In the genomic region with DNA sequence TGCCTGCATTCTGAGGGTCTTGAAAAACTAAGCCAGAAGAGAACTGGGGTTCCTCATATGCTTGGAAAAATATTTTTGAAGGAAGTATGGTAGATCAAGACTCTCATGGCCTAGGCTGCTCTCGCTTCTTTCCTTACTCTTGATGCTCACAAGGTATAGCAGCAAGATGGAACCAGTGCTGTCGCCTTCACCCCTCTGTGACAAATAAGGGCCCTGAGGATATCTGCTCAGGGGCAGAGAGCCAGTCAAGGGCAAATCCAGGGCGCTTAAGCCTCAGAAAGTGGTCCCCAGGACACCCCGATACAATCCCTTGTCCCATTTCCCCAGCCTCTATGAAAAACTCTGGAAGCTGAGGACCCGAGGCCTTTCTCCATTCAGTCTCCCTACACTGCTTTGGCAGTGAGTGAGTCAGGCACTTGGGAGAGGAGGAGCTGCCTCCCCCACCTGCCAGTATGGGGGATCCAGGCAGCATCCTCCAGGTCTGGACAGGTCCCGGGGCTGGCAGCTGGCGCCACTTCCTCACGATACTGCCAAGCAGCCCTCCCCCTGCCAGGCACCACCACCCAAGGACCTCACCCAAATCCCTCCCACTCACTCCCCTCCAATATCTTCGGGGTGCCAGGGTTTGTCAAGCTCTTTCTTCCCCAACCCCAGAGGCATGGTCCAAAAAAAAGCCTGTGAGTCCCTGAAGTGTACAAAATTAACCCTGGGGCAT, we compare ENCODE assay signal across 10 cellular contexts. TPM values are rescaled to one million over a fixed set of nuclear protein-coding genes. Genes with fewer than 3 reads are reported as not detected.
DNase-seq lines count a peak whose midpoint lies in the region; ATAC-seq and TF ChIP-seq lines count a peak whose summit lies in the region.
"Had no signal": no experiment of that assay in that cellular context is flagged by ENCODE, and none has a peak within 500 bp of the region (broad histone marks: within the 10 kb centered on the region; RNA-seq: fewer than 3 reads in every experiment).

No MANE protein-coding gene starts in this region.

- H3K27ac Mint-ChIP-seq in T-helper 17 cell = peak overlapping the region; percentile 9

- H3K27me3 Mint-ChIP-seq in T-helper 17 cell = peaks cover 62% of the 10 kb centered on the region

- H3F3A ChIP-seq in SK-N-SH (replicated peaks; ENCODE audit: insufficient read depth) = no peaks in the 10 kb centered on the region

- H3K4me3 Mint-ChIP-seq in T-helper 17 cell = peak overlapping the region; percentile 89

- intact Hi-C loops in upper lobe of right lung (cut with DNase I) = no loop called here

- CTCF ChIA-PET in SK-N-SH (lab: Yijun Ruan, JAX) = interaction anchor here (0.6 to 6.3 kb wide), 9 partner anchors 8 to 145 kb away, joined by 3 to 101 read pairs (median 4); a partner anchor contains a TSS

- 84% methylated on average over 8 of the region's 9 CpGs for WGBS in SK-N-SH (ENCODE audit: low lambda C conversion rate)

- H3K79me2 ChIP-seq in SK-N-SH (ENCODE audit: insufficient read depth) = no peaks in the 10 kb centered on the region

- H3K27me3 ChIP-seq in SK-N-SH (ENCODE audit: insufficient read depth) (no peaks in the 10 kb centered on the region; the same call in 1 of the 2 replicates), upper lobe of right lung (peaks cover 8% of the 10 kb centered on the region)

- DNase-seq in SK-N-SH = no peak
- no peak for DNase-seq in T-helper 17 cell
- peak; percentile 43 for DNase-seq in islet precursor cell
- DNase-seq in upper lobe of right lung = peak; percentile 3
- no peak for DNase-seq in dermis blood vessel endothelial cell
- DNase-seq in activated T-cell treated with anti-CD3 and anti-CD28 coated beads, Interleukin-2, amount 50 U/mL, for 48 hours = no peak
- DNase-seq in anterior cingulate cortex (lab: John Stamatoyannopoulos, UW) = no peak

- ATAC-seq in SK-N-SH treated with all-trans-retinoic acid at 6 μM for 48 hours (no peak), T-helper 17 cell (no peak), upper lobe of right lung (no peak)
- ATAC-seq: K562 had no signal

- TF ChIP-seq RAD21 in SK-N-SH (IDR thresholded peaks at IDR 0.05; ENCODE audit: low read length) = no peak

- no peak overlapping the region for H3K9ac ChIP-seq in SK-N-SH

- H3K27ac ChIP-seq in SK-N-SH (ENCODE audit: low read depth in 2 of 2, low read length in 1 of 2) (no peak overlapping the region), upper lobe of right lung (no peak overlapping the region)
- H3K27ac ChIP-seq: tibial artery had no signal

- TF ChIP-seq CTCF in SK-N-SH (IDR thresholded peaks at IDR 0.05) (no peak), upper lobe of right lung (IDR thresholded peaks at IDR 0.05) (no peak)

- H4K20me1 ChIP-seq in SK-N-SH (ENCODE audit: insufficient read depth) = no peaks in the 10 kb centered on the region

- H3K4me1 ChIP-seq in SK-N-SH (ENCODE audit: control insufficient read depth in 1 of 2, insufficient read depth in 2 of 2, low read depth in 1 of 2, low read length in 1 of 2) (peaks cover 0 to 36% of the 10 kb centered on the region in 2 experiments; a peak in 1 of 4 replicates), upper lobe of right lung (peaks cover 11% of the 10 kb centered on the region)

- POLR2A ChIA-PET in SK-N-SH (lab: Yijun Ruan, JAX) = no interaction called here

- H3K9me2 ChIP-seq in SK-N-SH = no peaks in the 10 kb centered on the region

- H3K36me3 ChIP-seq in SK-N-SH (replicated peaks in 1 of 2; ENCODE audit: control insufficient read depth in 1 of 2, insufficient read depth in 2 of 2, low read length in 1 of 2) = no peaks in the 10 kb centered on the region
- no peaks in the 10 kb centered on the region for H3K36me3 ChIP-seq in upper lobe of right lung
- H3K36me3 ChIP-seq: tibial artery had no signal

- TF ChIP-seq EP300 in SK-N-SH (IDR thresholded peaks at IDR 0.05; ENCODE audit: borderline replicate concordance in 1 of 2, low read depth in 1 of 2, low read length in 1 of 2) = no peak

- H3K36me3 Mint-ChIP-seq in T-helper 17 cell (ENCODE audit: low read depth) = peaks cover under 1% of the 10 kb centered on the region

- H2AFZ ChIP-seq in SK-N-SH (ENCODE audit: low read depth) = no peak overlapping the region

- peaks cover 16% of the 10 kb centered on the region for H3K4me1 Mint-ChIP-seq in T-helper 17 cell

- H3K9me3 ChIP-seq in SK-N-SH (no peaks in the 10 kb centered on the region), T-helper 17 cell (ENCODE audit: control insufficient read depth, low read length, poor library complexity, severe bottlenecking) (no peaks in the 10 kb centered on the region), upper lobe of right lung (no peaks in the 10 kb centered on the region)
- H3K9me3 ChIP-seq: tibial artery had no signal

- H3K4me2 ChIP-seq in SK-N-SH = peak overlapping the region; percentile 92; the same call in 1 of the 2 replicates

- H3K4me3 ChIP-seq in SK-N-SH (ENCODE audit: low read depth in 2 of 2, low read length in 1 of 2) (no peak overlapping the region; a peak in 1 of 4 replicates), upper lobe of right lung (no peak overlapping the region)
- H3K4me3 ChIP-seq: K562, tibial artery had no signal

TF ChIP-seq in SK-N-SH, 30 proteins besides CTCF, POLR2A, EP300 and RAD21 (continues in another document):
- TF ChIP-seq TAF1 (IDR thresholded peaks at IDR 0.05; ENCODE audit: borderline replicate concordance, low read depth, low read length) = no peak
- TF ChIP-seq, protein P1, sequence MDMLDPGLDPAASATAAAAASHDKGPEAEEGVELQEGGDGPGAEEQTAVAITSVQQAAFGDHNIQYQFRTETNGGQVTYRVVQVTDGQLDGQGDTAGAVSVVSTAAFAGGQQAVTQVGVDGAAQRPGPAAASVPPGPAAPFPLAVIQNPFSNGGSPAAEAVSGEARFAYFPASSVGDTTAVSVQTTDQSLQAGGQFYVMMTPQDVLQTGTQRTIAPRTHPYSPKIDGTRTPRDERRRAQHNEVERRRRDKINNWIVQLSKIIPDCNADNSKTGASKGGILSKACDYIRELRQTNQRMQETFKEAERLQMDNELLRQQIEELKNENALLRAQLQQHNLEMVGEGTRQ (IDR thresholded peaks at IDR 0.05; ENCODE audit: borderline replicate concordance, low read depth, low read length) = no peak

TF ChIP-seq in SK-N-SH treated with all-trans-retinoic acid at 6 μM for 48 hours, 23 proteins besides CTCF, POLR2A, EP300 and RAD21 (continues in another document):
- TF ChIP-seq CSDC2 (CRISPR knock-in tag; IDR thresholded peaks at IDR 0.05) (no peak), ZNF70 (CRISPR knock-in tag; IDR thresholded peaks at IDR 0.05) (no peak), GLIS3 (CRISPR knock-in tag; IDR thresholded peaks at IDR 0.05) (no peak), ESRRG (CRISPR knock-in tag; IDR thresholded peaks at IDR 0.05) (no peak), TCF4 (CRISPR knock-in tag; IDR thresholded peaks at IDR 0.05; ENCODE audit: borderline replicate concordance) (no peak), ZFP3 (CRISPR knock-in tag; IDR thresholded peaks at IDR 0.05) (no peak), RARB (CRISPR knock-in tag; IDR thresholded peaks at IDR 0.05) (no peak), SNAI2 (CRISPR knock-in tag; IDR thresholded peaks at IDR 0.05) (no peak)
- TF ChIP-seq, protein P2, sequence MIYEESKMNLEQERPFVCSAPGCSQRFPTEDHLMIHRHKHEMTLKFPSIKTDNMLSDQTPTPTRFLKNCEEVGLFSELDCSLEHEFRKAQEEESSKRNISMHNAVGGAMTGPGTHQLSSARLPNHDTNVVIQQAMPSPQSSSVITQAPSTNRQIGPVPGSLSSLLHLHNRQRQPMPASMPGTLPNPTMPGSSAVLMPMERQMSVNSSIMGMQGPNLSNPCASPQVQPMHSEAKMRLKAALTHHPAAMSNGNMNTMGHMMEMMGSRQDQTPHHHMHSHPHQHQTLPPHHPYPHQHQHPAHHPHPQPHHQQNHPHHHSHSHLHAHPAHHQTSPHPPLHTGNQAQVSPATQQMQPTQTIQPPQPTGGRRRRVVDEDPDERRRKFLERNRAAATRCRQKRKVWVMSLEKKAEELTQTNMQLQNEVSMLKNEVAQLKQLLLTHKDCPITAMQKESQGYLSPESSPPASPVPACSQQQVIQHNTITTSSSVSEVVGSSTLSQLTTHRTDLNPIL (CRISPR knock-in tag; IDR thresholded peaks at IDR 0.05; ENCODE audit: low read depth) = no peak
- TF ChIP-seq, protein P3, sequence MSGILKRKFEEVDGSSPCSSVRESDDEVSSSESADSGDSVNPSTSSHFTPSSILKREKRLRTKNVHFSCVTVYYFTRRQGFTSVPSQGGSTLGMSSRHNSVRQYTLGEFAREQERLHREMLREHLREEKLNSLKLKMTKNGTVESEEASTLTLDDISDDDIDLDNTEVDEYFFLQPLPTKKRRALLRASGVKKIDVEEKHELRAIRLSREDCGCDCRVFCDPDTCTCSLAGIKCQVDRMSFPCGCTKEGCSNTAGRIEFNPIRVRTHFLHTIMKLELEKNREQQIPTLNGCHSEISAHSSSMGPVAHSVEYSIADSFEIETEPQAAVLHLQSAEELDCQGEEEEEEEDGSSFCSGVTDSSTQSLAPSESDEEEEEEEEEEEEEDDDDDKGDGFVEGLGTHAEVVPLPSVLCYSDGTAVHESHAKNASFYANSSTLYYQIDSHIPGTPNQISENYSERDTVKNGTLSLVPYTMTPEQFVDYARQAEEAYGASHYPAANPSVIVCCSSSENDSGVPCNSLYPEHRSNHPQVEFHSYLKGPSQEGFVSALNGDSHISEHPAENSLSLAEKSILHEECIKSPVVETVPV (CRISPR knock-in tag; IDR thresholded peaks at IDR 0.05) = no peak

RNA-seq across cellular contexts. Expression of a gene that starts 1.3 kb away (rescaled TPM):
- polyA plus RNA-seq in SK-N-SH (2012; rRNA removed) = 0.86 and 2.4 TPM in 2 replicates
- 0.62 and 1.3 TPM in 2 replicates for polyA plus RNA-seq in SK-N-SH (2012; cell fraction: cytosol; rRNA removed)
- polyA plus RNA-seq in SK-N-SH (2012; cell fraction: nucleus; rRNA removed) = 6.9 and 10.8 TPM in 2 replicates
- under 1 TPM in 1 of 2 donors, not detected in 1; 0.07 TPM for total RNA-seq in T-helper 17 cell
- 2.2 TPM for total RNA-seq in upper lobe of right lung
- total RNA-seq in dermis blood vessel endothelial cell = not detected in 2 replicates

RNA-seq across cellular contexts. Expression of a gene that starts 10.0 kb away (rescaled TPM):
- 0.12 and 0.19 TPM in 2 replicates for polyA plus RNA-seq in SK-N-SH (2012; rRNA removed)
- 0.08 and 0.18 TPM in 2 replicates for polyA plus RNA-seq in SK-N-SH (2012; cell fraction: cytosol; rRNA removed)
- polyA plus RNA-seq in SK-N-SH (2012; cell fraction: nucleus; rRNA removed) = 0.08 and 0.18 TPM in 2 replicates
- total RNA-seq in T-helper 17 cell (not detected), upper lobe of right lung (not detected), dermis blood vessel endothelial cell (not detected in 2 replicates)
- total RNA-seq: K562 had no signal

RNA-seq across cellular contexts. Expression of a gene that starts 18.8 kb away (rescaled TPM):
- polyA plus RNA-seq in SK-N-SH (2012; rRNA removed) = 625 and 646 TPM in 2 replicates
- 361 and 510 TPM in 2 replicates for polyA plus RNA-seq in SK-N-SH (2012; cell fraction: cytosol; rRNA removed)
- 304 and 445 TPM in 2 replicates for polyA plus RNA-seq in SK-N-SH (2012; cell fraction: nucleus; rRNA removed)
- total RNA-seq in T-helper 17 cell = 100 to 1,000 TPM; 515 to 717 TPM
- 435 TPM for total RNA-seq in upper lobe of right lung
- total RNA-seq in dermis blood vessel endothelial cell = 276 and 348 TPM in 2 replicates

RNA-seq across cellular contexts. Expression of a gene that starts 44.1 kb away (rescaled TPM):
- 0.57 and 0.74 TPM in 2 replicates for polyA plus RNA-seq in SK-N-SH (2012; rRNA removed)
- 0.51 and 0.66 TPM in 2 replicates for polyA plus RNA-seq in SK-N-SH (2012; cell fraction: cytosol; rRNA removed)
- polyA plus RNA-seq in SK-N-SH (2012; cell fraction: nucleus; rRNA removed) = 0.95 and 2.1 TPM in 2 replicates
- 1 to 10 TPM; 4.6 to 6.3 TPM for total RNA-seq in T-helper 17 cell
- 1.9 TPM for total RNA-seq in upper lobe of right lung
- 0.17 and 0.19 TPM in 2 replicates for total RNA-seq in dermis blood vessel endothelial cell

Comparison
In these comparisons a context has a peak if more than half of its experiments do, and no peak if none do; other contexts are left out.
1. DNase-seq: peak in islet precursor cell (single experiment) and upper lobe of right lung (single experiment); none in SK-N-SH (single experiment), T-helper 17 cell (0 of 3), dermis blood vessel endothelial cell (single experiment), activated T-cell treated with anti-CD3 and anti-CD28 coated beads, Interleukin-2, amount 50 U/mL, for 48 hours (0 of 2) and anterior cingulate cortex (0 of 58).